ENCODE assay signal across 8 cellular contexts in genomic region chr17:34961093-34961911, GRCh38. TPM values are rescaled to one million over a fixed set of nuclear protein-coding genes. Genes with fewer than 3 reads are reported as not detected.
DNase-seq lines count a peak whose midpoint lies in the region; ATAC-seq and TF ChIP-seq lines count a peak whose summit lies in the region.

Gene CCT6B, minus strand, starts transcription at chr17:34961460. Its CDS starts 67 bp downstream, at chr17:34961393.
A gene with protein sequence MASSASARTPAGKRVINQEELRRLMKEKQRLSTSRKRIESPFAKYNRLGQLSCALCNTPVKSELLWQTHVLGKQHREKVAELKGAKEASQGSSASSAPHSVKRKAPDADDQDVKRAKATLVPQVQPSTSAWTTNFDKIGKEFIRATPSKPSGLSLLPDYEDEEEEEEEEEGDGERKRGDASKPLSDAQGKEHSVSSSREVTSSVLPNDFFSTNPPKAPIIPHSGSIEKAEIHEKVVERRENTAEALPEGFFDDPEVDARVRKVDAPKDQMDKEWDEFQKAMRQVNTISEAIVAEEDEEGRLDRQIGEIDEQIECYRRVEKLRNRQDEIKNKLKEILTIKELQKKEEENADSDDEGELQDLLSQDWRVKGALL (plus strand): TSS chr17:34961540. CDS start chr17:34961567, 27 bp downstream.

- peaks cover 24% of the 10 kb centered on the region for H3K4me1 Mint-ChIP-seq in activated CD4-positive, alpha-beta T cell treated with anti-CD3 and anti-CD28 coated beads, Interleukin-2, amount 10 ng/mL, durations not matched to agents 24 days and 14 days

- intact Hi-C loops in activated CD4-positive, alpha-beta T cell treated with anti-CD3 and anti-CD28 coated beads, Interleukin-2, amount 10 ng/mL, durations not matched to agents 24 days and 14 days (cut with micrococcal nuclease), result loop anchor here (1.0 to 2.0 kb wide), 3 partner anchors 19 to 281 kb away; partner anchors contain the start of genes LIG3, RAD51D and SLFN5
- intact Hi-C loops in left colon (cut with DNase I, micrococcal nuclease), result no loop called here

- no peaks in the 10 kb centered on the region for H3K27me3 ChIP-seq in BJ (ENCODE audit: control insufficient read depth, insufficient read depth, low read length)

- H3K4me3 ChIP-seq in BJ (ENCODE audit: low read depth, low read length), result peak within 1 kb of the TSS; percentile 77

- ATAC-seq in HG03457 (IDR thresholded peaks at IDR 0.05; ENCODE audit: unreplicated experiment) (peak; percentile 67), left colon (peak; percentile 99)

- H3K27me3 Mint-ChIP-seq in activated CD4-positive, alpha-beta T cell treated with anti-CD3 and anti-CD28 coated beads, Interleukin-2, amount 10 ng/mL, durations not matched to agents 24 days and 14 days, result peaks cover 2% of the 10 kb centered on the region

- peak within 1 kb of the TSS; percentile 98 for H3K4me3 Mint-ChIP-seq in activated CD4-positive, alpha-beta T cell treated with anti-CD3 and anti-CD28 coated beads, Interleukin-2, amount 10 ng/mL, durations not matched to agents 24 days and 14 days

- peaks cover 10% of the 10 kb centered on the region for H3K9me3 Mint-ChIP-seq in activated CD4-positive, alpha-beta T cell treated with anti-CD3 and anti-CD28 coated beads, Interleukin-2, amount 10 ng/mL, durations not matched to agents 24 days and 14 days

- POLR2A ChIA-PET in BJ (lab: Charles Lee), result interaction anchor here (0.7 to 1.0 kb wide), 3 partner anchors 20 to 711 kb away, joined by 3 to 4 read pairs (median 3); no protein-coding TSS in a partner anchor

- peaks cover 25% of the 10 kb centered on the region for H3K36me3 Mint-ChIP-seq in activated CD4-positive, alpha-beta T cell treated with anti-CD3 and anti-CD28 coated beads, Interleukin-2, amount 10 ng/mL, durations not matched to agents 24 days and 14 days (ENCODE audit: low read depth)

- 0 out of 2 replicates have a peak, but pooled peaks cover 1% of the 10 kb centered on the region for H3K36me3 ChIP-seq in BJ (ENCODE audit: control insufficient read depth, insufficient read depth, low read length)

- CTCF ChIA-PET in BJ (lab: Yijun Ruan, JAX), result interaction anchor here (1.3 kb wide), 1 partner anchor 8 kb away, joined by 3 read pairs; no protein-coding TSS in a partner anchor

- DNase-seq in BJ (ENCODE audit: low read depth), result peak; percentile 67
- DNase-seq in GM19240 (ENCODE audit: insufficient read length, low spot score), result peak; percentile 88
- DNase-seq in NCI-H524 treated with DMSO at 0.1 percent for 48 hours (lab: John Stamatoyannopoulos, UW), result peak; percentile 42
- peak; percentile 97 for DNase-seq in activated CD4-positive, alpha-beta T cell treated with anti-CD3 and anti-CD28 coated beads, Interleukin-2, amount 10 ng/mL, durations not matched to agents 24 days and 14 days
- peak; percentile 59 for DNase-seq in cortex of kidney (lab: John Stamatoyannopoulos, UW)
- peak; percentile 91 to 94 for DNase-seq in left colon
- peak; percentile 74 to 80 for DNase-seq in stimulated activated CD4-positive, alpha-beta T cell treated with anti-CD3 and anti-CD28 coated beads, Interleukin-1b, Interleukin-23, amount 100 ng/mL, for 4 hours (ENCODE audit: low read depth in 2 of 2)

- H3K27ac Mint-ChIP-seq in activated CD4-positive, alpha-beta T cell treated with anti-CD3 and anti-CD28 coated beads, Interleukin-2, amount 10 ng/mL, durations not matched to agents 24 days and 14 days, result peak within 1 kb of the TSS; percentile 100

- TF ChIP-seq CTCF in BJ (IDR thresholded peaks at IDR 0.05; ENCODE audit: insufficient read depth, low read depth, low read length), result no peak

RNA-seq across cellular contexts. Expression of gene CCT6B, which starts in this region (rescaled TPM):
- polyA plus RNA-seq in BJ (2011; rRNA removed), result 1.4 and 2.8 TPM in 2 replicates
- polyA minus RNA-seq in BJ (2011; rRNA and poly(A)+ RNA removed), result 0.98 and 1.0 TPM in 2 replicates
- 0.40 and 1.3 TPM in 2 replicates for total RNA-seq in activated CD4-positive, alpha-beta T cell treated with anti-CD3 and anti-CD28 coated beads, Interleukin-2, amount 10 ng/mL, durations not matched to agents 24 days and 14 days
- total RNA-seq in left colon, result 1 to 10 TPM in 1 of 2 donors, under 1 TPM in 1; 0.89 to 1.8 TPM

RNA-seq across cellular contexts. Expression of the second gene that starts in this region (rescaled TPM):
- polyA plus RNA-seq in BJ (2011; rRNA removed), result 3.8 and 5.1 TPM in 2 replicates
- 2.8 TPM in 2 replicates for polyA minus RNA-seq in BJ (2011; rRNA and poly(A)+ RNA removed)
- 24.7 and 28.4 TPM in 2 replicates for total RNA-seq in activated CD4-positive, alpha-beta T cell treated with anti-CD3 and anti-CD28 coated beads, Interleukin-2, amount 10 ng/mL, durations not matched to agents 24 days and 14 days
- 10 to 100 TPM; 14.4 to 15.1 TPM for total RNA-seq in left colon

Comparison
In these comparisons a context has a peak if more than half of its experiments do, and no peak if none do; other contexts are left out.
1. Peak in every context shown above with its lines: DNase-seq, ATAC-seq and H3K4me3 ChIP-seq.
2. DNase-seq: peak in every context shown above with its lines; median percentile 97 in activated CD4-positive, alpha-beta T cell treated with anti-CD3 and anti-CD28 coated beads, Interleukin-2, amount 10 ng/mL, durations not matched to agents 24 days and 14 days; 92 in left colon; 88 in GM19240; 77 in stimulated activated CD4-positive, alpha-beta T cell treated with anti-CD3 and anti-CD28 coated beads, Interleukin-1b, Interleukin-23, amount 100 ng/mL, for 4 hours; 67 in BJ; 59 in cortex of kidney; 42 in NCI-H524 treated with DMSO at 0.1 percent for 48 hours.